ENCODE assay signal across 8 cellular contexts in genomic region chr5:177311361-177311722, GRCh38. TPM values are rescaled to one million over a fixed set of nuclear protein-coding genes. Genes with fewer than 3 reads are reported as not detected.
A peak's percentile ranks its signal among the peaks of the same experiment; 100 is the strongest.
DNase-seq lines count a peak whose midpoint lies in the region; ATAC-seq lines count a peak whose summit lies in the region.

No MANE protein-coding gene starts in this region.

- H3K27ac Mint-ChIP-seq in natural killer cell treated with Interleukin-12 subunit alpha and Interleukin-12 subunit beta and Interleukin-15 and Interleukin-18, amount 100 ng/mL, for 72 hours, result peak overlapping the region; percentile 55 to 71

- peaks cover 4% of the 10 kb centered on the region for H3K36me3 Mint-ChIP-seq in natural killer cell treated with Interleukin-12 subunit alpha and Interleukin-12 subunit beta and Interleukin-15 and Interleukin-18, amount 100 ng/mL, for 72 hours

- no peaks in the 10 kb centered on the region for H3K9me3 ChIP-seq in MG63
- no peaks in the 10 kb centered on the region for H3K9me3 ChIP-seq in ectodermal cell (ENCODE audit: control insufficient read depth, low read length)

- H3K27ac ChIP-seq in ectodermal cell (ENCODE audit: insufficient read depth, low read depth, low read length, poor library complexity, severe bottlenecking), result peak overlapping the region; percentile 87

- no peaks in the 10 kb centered on the region for H3K27me3 Mint-ChIP-seq in natural killer cell treated with Interleukin-12 subunit alpha and Interleukin-12 subunit beta and Interleukin-15 and Interleukin-18, amount 100 ng/mL, for 72 hours

- WGBS in ectodermal cell, 2 experiments, result 1% methylated on average over 27 of the region's 27 CpGs

- H3K4me3 Mint-ChIP-seq in natural killer cell treated with Interleukin-12 subunit alpha and Interleukin-12 subunit beta and Interleukin-15 and Interleukin-18, amount 100 ng/mL, for 72 hours, result peak overlapping the region; percentile 96

- H3K4me3 ChIP-seq in MG63 (peak overlapping the region; percentile 76), ectodermal cell (ENCODE audit: insufficient read depth, low read depth, low read length) (peak overlapping the region; percentile 70)

- H3K36me3 ChIP-seq in MG63, result peaks cover 46% of the 10 kb centered on the region
- H3K36me3 ChIP-seq in ectodermal cell (ENCODE audit: control insufficient read depth, insufficient read depth, low read length), result peaks cover 11% of the 10 kb centered on the region

- DNase-seq in DMS 273 (lab: John Stamatoyannopoulos, UW; ENCODE audit: unreplicated experiment), result peak; percentile 71
- no peak for DNase-seq in DMS 273 treated with DMSO at 0.1 percent for 48 hours (lab: John Stamatoyannopoulos, UW)
- DNase-seq in MG63, result peak; percentile 68
- DNase-seq in natural killer cell treated with Interleukin-12 subunit alpha and Interleukin-12 subunit beta and Interleukin-15 and Interleukin-18, amount 100 ng/mL, for 72 hours (ENCODE audit: low spot score), result no peak
- DNase-seq in epidermal melanocyte (ENCODE audit: insufficient read length, low spot score), result no peak
- DNase-seq in A172 (ENCODE audit: low spot score), result no peak

- peaks cover 15% of the 10 kb centered on the region for H3K4me1 ChIP-seq in ectodermal cell (ENCODE audit: control insufficient read depth, insufficient read depth, low read length)

- peak in 1 of 2 donors; percentile 0 for ATAC-seq in natural killer cell treated with Interleukin-12 subunit alpha and Interleukin-12 subunit beta and Interleukin-15 and Interleukin-18, amount 100 ng/mL, for 72 hours
- no peak for ATAC-seq in GM21360 (IDR thresholded peaks at IDR 0.05; ENCODE audit: unreplicated experiment)

- H3K9me3 Mint-ChIP-seq in natural killer cell treated with Interleukin-12 subunit alpha and Interleukin-12 subunit beta and Interleukin-15 and Interleukin-18, amount 100 ng/mL, for 72 hours, result no peaks in the 10 kb centered on the region

- peaks cover 36 to 38% of the 10 kb centered on the region in 2 donors for H3K4me1 Mint-ChIP-seq in natural killer cell treated with Interleukin-12 subunit alpha and Interleukin-12 subunit beta and Interleukin-15 and Interleukin-18, amount 100 ng/mL, for 72 hours (ENCODE audit: low read depth in 2 of 2)

- H3K27me3 ChIP-seq in MG63 (no peaks in the 10 kb centered on the region), ectodermal cell (ENCODE audit: control insufficient read depth, insufficient read depth, low read length, poor library complexity, severe bottlenecking) (no peaks in the 10 kb centered on the region)

RNA-seq across cellular contexts. Expression of gene MXD3, which starts 0.4 kb away (rescaled TPM):
- total RNA-seq in MG63 (2014; rRNA removed; shearing (Covaris generic); ENCODE audit: low replicate concordance), result 52.9 and 53.3 TPM in 2 replicates
- polyA plus RNA-seq in ectodermal cell (2013, experiment 1 of 4), result 26.1 TPM
- polyA plus RNA-seq in ectodermal cell (2013, experiment 2 of 4), result 16.9 TPM
- 27.5 TPM for polyA plus RNA-seq in ectodermal cell (2013, experiment 3 of 4)
- 28.0 TPM for polyA plus RNA-seq in ectodermal cell (2013, experiment 4 of 4)
- total RNA-seq in natural killer cell treated with Interleukin-12 subunit alpha and Interleukin-12 subunit beta and Interleukin-15 and Interleukin-18, amount 100 ng/mL, for 72 hours, result 10 to 100 TPM; 15.0 to 24.8 TPM
- total RNA-seq in A172 (2014; rRNA removed; shearing (Covaris generic)), result 81.3 and 99.7 TPM in 2 replicates

RNA-seq across cellular contexts. Expression of gene PRELID1, which starts 7.7 kb away (rescaled TPM):
- total RNA-seq in MG63 (2014; rRNA removed; shearing (Covaris generic); ENCODE audit: low replicate concordance), result 914 and 924 TPM in 2 replicates
- polyA plus RNA-seq in ectodermal cell (2013, experiment 1 of 4), result 149 TPM
- 139 TPM for polyA plus RNA-seq in ectodermal cell (2013, experiment 2 of 4)
- polyA plus RNA-seq in ectodermal cell (2013, experiment 3 of 4), result 143 TPM
- 154 TPM for polyA plus RNA-seq in ectodermal cell (2013, experiment 4 of 4)
- 100 to 1,000 TPM; 310 to 360 TPM for total RNA-seq in natural killer cell treated with Interleukin-12 subunit alpha and Interleukin-12 subunit beta and Interleukin-15 and Interleukin-18, amount 100 ng/mL, for 72 hours
- total RNA-seq in A172 (2014; rRNA removed; shearing (Covaris generic)), result 376 and 403 TPM in 2 replicates

RNA-seq across cellular contexts. Expression of gene RAB24, which starts 7.8 kb away (rescaled TPM):
- total RNA-seq in MG63 (2014; rRNA removed; shearing (Covaris generic); ENCODE audit: low replicate concordance), result 50.3 and 61.3 TPM in 2 replicates
- 14.8 TPM for polyA plus RNA-seq in ectodermal cell (2013, experiment 1 of 4)
- polyA plus RNA-seq in ectodermal cell (2013, experiment 2 of 4), result 11.3 TPM
- 14.9 TPM for polyA plus RNA-seq in ectodermal cell (2013, experiment 3 of 4)
- polyA plus RNA-seq in ectodermal cell (2013, experiment 4 of 4), result 13.2 TPM
- total RNA-seq in natural killer cell treated with Interleukin-12 subunit alpha and Interleukin-12 subunit beta and Interleukin-15 and Interleukin-18, amount 100 ng/mL, for 72 hours, result 10 to 100 TPM; 44.2 to 49.8 TPM
- 15.3 and 23.1 TPM in 2 replicates for total RNA-seq in A172 (2014; rRNA removed; shearing (Covaris generic))

RNA-seq across cellular contexts. Expression of gene LMAN2, which starts 40.1 kb away (rescaled TPM):
- total RNA-seq in MG63 (2014; rRNA removed; shearing (Covaris generic); ENCODE audit: low replicate concordance), result 296 and 502 TPM in 2 replicates
- 141 TPM for polyA plus RNA-seq in ectodermal cell (2013, experiment 1 of 4)
- 132 TPM for polyA plus RNA-seq in ectodermal cell (2013, experiment 2 of 4)
- polyA plus RNA-seq in ectodermal cell (2013, experiment 3 of 4), result 116 TPM
- 129 TPM for polyA plus RNA-seq in ectodermal cell (2013, experiment 4 of 4)
- 100 to 1,000 TPM; 136 to 150 TPM for total RNA-seq in natural killer cell treated with Interleukin-12 subunit alpha and Interleukin-12 subunit beta and Interleukin-15 and Interleukin-18, amount 100 ng/mL, for 72 hours
- total RNA-seq in A172 (2014; rRNA removed; shearing (Covaris generic)), result 361 and 423 TPM in 2 replicates

RNA-seq across cellular contexts. Expression of gene RGS14, which starts 46.4 kb away (rescaled TPM):
- total RNA-seq in MG63 (2014; rRNA removed; shearing (Covaris generic); ENCODE audit: low replicate concordance), result 10.7 and 16.7 TPM in 2 replicates
- 8.8 TPM for polyA plus RNA-seq in ectodermal cell (2013, experiment 1 of 4)
- polyA plus RNA-seq in ectodermal cell (2013, experiment 2 of 4), result 8.0 TPM
- 14.7 TPM for polyA plus RNA-seq in ectodermal cell (2013, experiment 3 of 4)
- polyA plus RNA-seq in ectodermal cell (2013, experiment 4 of 4), result 12.6 TPM
- 10 to 100 TPM; 26.5 to 45.4 TPM for total RNA-seq in natural killer cell treated with Interleukin-12 subunit alpha and Interleukin-12 subunit beta and Interleukin-15 and Interleukin-18, amount 100 ng/mL, for 72 hours
- total RNA-seq in A172 (2014; rRNA removed; shearing (Covaris generic)), result 28.2 and 36.5 TPM in 2 replicates

Comparison
In these comparisons a context has a peak if more than half of its experiments do, and no peak if none do; other contexts are left out.
1. DNase-seq: peak in DMS 273 (single experiment) and MG63 (single experiment); none in DMS 273 treated with DMSO at 0.1 percent for 48 hours (single experiment), natural killer cell treated with Interleukin-12 subunit alpha and Interleukin-12 subunit beta and Interleukin-15 and Interleukin-18, amount 100 ng/mL, for 72 hours (single experiment), epidermal melanocyte (single experiment) and A172 (single experiment).